20 cellular contexts compared by ENCODE assay signal in the genomic region with DNA sequence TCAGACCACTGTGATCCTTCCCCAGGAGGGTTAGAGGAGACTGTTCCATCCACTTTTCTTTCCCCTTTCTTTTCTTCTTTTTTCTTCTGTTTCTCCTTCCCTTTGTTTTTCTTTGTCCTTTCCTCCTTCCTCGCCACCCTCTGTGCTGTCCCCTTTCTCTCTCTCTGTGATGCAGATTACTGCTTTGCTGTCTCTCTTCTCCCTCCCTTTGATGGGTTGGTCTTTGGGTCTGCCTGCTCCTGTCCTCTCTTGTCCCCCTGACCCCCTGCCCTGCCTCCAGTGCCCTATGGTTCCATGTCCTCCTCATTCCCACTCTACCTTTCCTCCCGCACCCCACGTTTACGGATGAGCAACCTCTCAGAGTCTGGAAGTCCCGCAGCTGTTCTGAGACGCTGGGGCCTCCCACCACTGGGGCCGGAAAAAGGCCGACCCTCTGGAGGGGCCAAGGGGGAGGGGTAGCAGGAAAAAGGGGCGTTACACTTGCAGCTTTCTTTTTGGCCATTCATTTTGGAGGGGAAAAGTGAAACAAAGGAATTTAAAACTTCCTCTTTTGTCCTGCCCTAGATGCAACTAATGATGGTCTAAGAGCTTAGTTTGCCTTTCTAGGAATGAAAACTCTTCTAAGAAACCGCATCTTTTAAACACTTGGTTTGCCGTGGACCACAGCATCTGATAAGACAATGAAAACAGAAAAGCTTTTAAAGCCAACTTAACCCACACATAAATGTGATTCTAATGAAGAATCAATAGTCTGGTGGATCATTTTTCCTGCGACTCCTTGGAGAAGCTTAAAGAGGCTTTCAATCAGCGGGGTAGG. TPM values are rescaled to one million over a fixed set of nuclear protein-coding genes. Genes with fewer than 3 reads are reported as not detected.
A peak's percentile ranks its signal among the peaks of the same experiment; 100 is the strongest.
DNase-seq lines count a peak whose midpoint lies in the region; ATAC-seq, FAIRE-seq and TF ChIP-seq lines count a peak whose summit lies in the region.
"Had no signal": no experiment of that assay in that cellular context is flagged by ENCODE, and none has a peak within 500 bp of the region (broad histone marks: within the 10 kb centered on the region; RNA-seq: fewer than 3 reads in every experiment).

No MANE protein-coding gene starts in this region.

- H3K4ac ChIP-seq in H1 (replicated peaks; ENCODE audit: insufficient read length, low read depth, low read length): no peak overlapping the region

- H3K9ac ChIP-seq in H1 (replicated peaks in 1 of 4; ENCODE audit: extremely low read depth in 1 of 4, low read depth in 3 of 4, low read length in 3 of 4): no peak overlapping the region; a peak in 1 of 7 replicates
- H3K9ac ChIP-seq in neural progenitor cell: no peak overlapping the region

- peaks cover 3% of the 10 kb centered on the region for H3K27me3 Mint-ChIP-seq in neural progenitor cell (ENCODE audit: insufficient read depth, low read depth)
- H3K27me3 Mint-ChIP-seq in stimulated activated naive B cell treated with anti-CD40 and anti-IgM and Interleukin-4, amounts not matched to agents 10 μg/mL and 1 μg/mL and 100 μg/mL, for 72 hours: peaks cover 15 to 20% of the 10 kb centered on the region in 2 donors

- peak overlapping the region; percentile 52; the same call in 1 of the 2 replicates for H2BK5ac ChIP-seq in H1 (ENCODE audit: low read depth, low read length)

- no peak overlapping the region for H3K14ac ChIP-seq in H1 (ENCODE audit: insufficient read length)

- H3K9me3 ChIP-seq in OCI-LY7 (ENCODE audit: low read length) (no peaks in the 10 kb centered on the region), H1 (ENCODE audit: insufficient read depth in 2 of 2, low read depth in 1 of 2, low read length in 1 of 2) (no peaks in the 10 kb centered on the region), neural progenitor cell (ENCODE audit: low read depth) (peaks cover 5% of the 10 kb centered on the region)
- H3K9me3 ChIP-seq: adrenal gland, sigmoid colon, tibial artery had no signal

- CTCF ChIA-PET in OCI-LY7 (lab: Charles Lee; ENCODE audit: unreplicated experiment) (no interaction called here), H1 (lab: Charles Lee; ENCODE audit: partially characterized antibody) (interaction anchor here (1.0 kb wide), 1 partner anchor 10 kb away, joined by 3 read pairs; no protein-coding TSS in a partner anchor)

- H3K23me2 ChIP-seq in H1 (ENCODE audit: low read depth, low read length): peaks cover 2% of the 10 kb centered on the region; the same call in 1 of the 2 replicates

- TF ChIP-seq CTCF in OCI-LY7 (conservative IDR thresholded peaks at IDR 0.05; ENCODE audit: low read length): no peak
- no peak for TF ChIP-seq CTCF in H1 (IDR thresholded peaks at IDR 0.05; ENCODE audit: control extremely low read depth in 1 of 3, insufficient read depth in 1 of 3, low read depth in 1 of 3, low read length in 3 of 3)
- no peak for TF ChIP-seq CTCF in neural progenitor cell (IDR thresholded peaks at IDR 0.05)

- no peak for TF ChIP-seq RAD21 in H1 (IDR thresholded peaks at IDR 0.05 in 1 of 2, conservative IDR thresholded peaks at IDR 0.05 in 1 of 2; ENCODE audit: low read depth in 2 of 2, low read length in 2 of 2)

- H3K79me2 ChIP-seq in OCI-LY7 (ENCODE audit: insufficient read depth, low read depth, low read length) (no peaks in the 10 kb centered on the region), H1 (ENCODE audit: control insufficient read depth in 1 of 2, insufficient read depth in 2 of 2, low read length in 2 of 2) (no peaks in the 10 kb centered on the region), neural progenitor cell (ENCODE audit: low read depth) (no peaks in the 10 kb centered on the region)

- peaks cover 16% of the 10 kb centered on the region for H3F3A ChIP-seq in neural progenitor cell (ENCODE audit: low read depth)

- peak overlapping the region; percentile 63 for H3K4me3 Mint-ChIP-seq in neural progenitor cell
- H3K4me3 Mint-ChIP-seq in stimulated activated naive B cell treated with anti-CD40 and anti-IgM and Interleukin-4, amounts not matched to agents 10 μg/mL and 1 μg/mL and 100 μg/mL, for 72 hours: no peak overlapping the region
- H3K4me3 Mint-ChIP-seq: CD4-positive, CD25-positive, alpha-beta regulatory T cell had no signal

- peaks cover 10% of the 10 kb centered on the region for H3K4me1 Mint-ChIP-seq in neural progenitor cell
- no peaks in the 10 kb centered on the region for H3K4me1 Mint-ChIP-seq in stimulated activated naive B cell treated with anti-CD40 and anti-IgM and Interleukin-4, amounts not matched to agents 10 μg/mL and 1 μg/mL and 100 μg/mL, for 72 hours

- H3K79me1 ChIP-seq in H1 (ENCODE audit: low read depth, low read length): no peaks in the 10 kb centered on the region

- POLR2A ChIA-PET in OCI-LY7 (lab: Charles Lee) (interaction anchor here (1.2 kb wide), 1 partner anchor 26 kb away, joined by 3 read pairs; no protein-coding TSS in a partner anchor), H1 (lab: Charles Lee; ENCODE audit: partially characterized antibody) (interaction anchor here (0.7 to 0.8 kb wide), 2 partner anchors 10 to 112 kb away, joined by 3 read pairs; no protein-coding TSS in a partner anchor)

- H2BK120ac ChIP-seq in H1 (replicated peaks; ENCODE audit: low read depth, low read length): no peak overlapping the region

- no peak for TF ChIP-seq EP300 in H1 (IDR thresholded peaks at IDR 0.05; ENCODE audit: borderline replicate concordance in 1 of 2, low read depth in 2 of 2, low read length in 2 of 2)

- no peaks in the 10 kb centered on the region for H3K4me1 ChIP-seq in OCI-LY7 (ENCODE audit: insufficient read depth, low read length, poor library complexity, severe bottlenecking)
- peaks cover 0 to 6% (median 2%) of the 10 kb centered on the region in 4 experiments; a peak in 3 of 7 replicates for H3K4me1 ChIP-seq in H1 (replicated peaks in 1 of 4; ENCODE audit: control insufficient read depth in 3 of 4, insufficient read depth in 4 of 4, low read length in 3 of 4)
- H3K4me1 ChIP-seq in neural progenitor cell: peaks cover 5% of the 10 kb centered on the region
- H3K4me1 ChIP-seq: adrenal gland, sigmoid colon, tibial artery had no signal

- peak; percentile 86 for FAIRE-seq in H1 (lab: Jason Lieb, UNC)
- FAIRE-seq: GM12891 had no signal

- no TSS peak for BruUV-seq in OCI-LY7 (replicated peaks; lab: Mats Ljungman, UMichigan)

- no peak for ATAC-seq in stimulated activated naive B cell treated with anti-CD40 and anti-IgM and Interleukin-4, amounts not matched to agents 10 μg/mL and 1 μg/mL and 100 μg/mL, for 72 hours (replicated peaks)
- ATAC-seq: left colon; naive thymus-derived CD8-positive, alpha-beta T cell had no signal

- H3K27me3 ChIP-seq in H1 (replicated peaks in 1 of 4; ENCODE audit: control insufficient read depth in 3 of 4, extremely low read depth in 1 of 4, insufficient read depth in 3 of 4, low read length in 3 of 4): no peaks in the 10 kb centered on the region
- H3K27me3 ChIP-seq in neural progenitor cell: no peaks in the 10 kb centered on the region
- H3K27me3 ChIP-seq: adrenal gland, sigmoid colon, tibial artery had no signal

- H3K4me3 ChIP-seq in OCI-LY7 (ENCODE audit: low read depth, low read length, poor library complexity, severe bottlenecking): no peak overlapping the region
- H3K4me3 ChIP-seq in H1 (ENCODE audit: extremely low read depth in 1 of 4, insufficient read depth in 2 of 4, low read depth in 3 of 4, low read length in 4 of 4): peak overlapping the region in 1 of 4 experiments; percentile 43; a peak in 3 of 8 replicates
- peak overlapping the region; percentile 10 for H3K4me3 ChIP-seq in neural progenitor cell
- H3K4me3 ChIP-seq: adrenal gland, sigmoid colon, tibial artery had no signal

- H3K9me2 ChIP-seq in OCI-LY7 (ENCODE audit: insufficient read depth, low read length): no peaks in the 10 kb centered on the region

- H3K56ac ChIP-seq in H1 (replicated peaks; ENCODE audit: insufficient read length, low read depth, low read length): no peak overlapping the region

- H4K91ac ChIP-seq in H1 (replicated peaks; ENCODE audit: insufficient read length, low read length): no peak overlapping the region

- TF ChIP-seq POLR2A in H1 (IDR thresholded peaks at IDR 0.05; ENCODE audit: control extremely low read depth in 1 of 2, low read depth in 2 of 2, low read length in 2 of 2): no peak

- H2BK15ac ChIP-seq in H1 (ENCODE audit: low read length): no peak overlapping the region

- WGBS in H1 (ENCODE audit: extremely low coverage in 1 of 2, insufficient coverage in 1 of 2, insufficient read length in 1 of 2, insufficient replicate concordance in 2 of 2, low coverage in 1 of 2, low lambda C conversion rate in 2 of 2, missing lambda C conversion rate in 1 of 2), 2 experiments: 36 to 100% methylated on average over 1 to 10 of the region's 13 CpGs

- no peak overlapping the region for H3K4me2 ChIP-seq in OCI-LY7 (ENCODE audit: low read length)
- H3K4me2 ChIP-seq in H1 (ENCODE audit: insufficient read depth in 1 of 2, low read depth in 2 of 2, low read length in 2 of 2): peak overlapping the region; percentile 63 to 64
- peak overlapping the region; percentile 54 for H3K4me2 ChIP-seq in neural progenitor cell

- peak overlapping the region; percentile 87 for H3K27ac Mint-ChIP-seq in neural progenitor cell
- no peak overlapping the region for H3K27ac Mint-ChIP-seq in stimulated activated naive B cell treated with anti-CD40 and anti-IgM and Interleukin-4, amounts not matched to agents 10 μg/mL and 1 μg/mL and 100 μg/mL, for 72 hours
- H3K27ac Mint-ChIP-seq: CD4-positive, CD25-positive, alpha-beta regulatory T cell had no signal

- H3K9me3 Mint-ChIP-seq in neural progenitor cell: peaks cover 5% of the 10 kb centered on the region
- no peaks in the 10 kb centered on the region for H3K9me3 Mint-ChIP-seq in stimulated activated naive B cell treated with anti-CD40 and anti-IgM and Interleukin-4, amounts not matched to agents 10 μg/mL and 1 μg/mL and 100 μg/mL, for 72 hours
- H3K9me3 Mint-ChIP-seq: naive thymus-derived CD8-positive, alpha-beta T cell had no signal

- H4K8ac ChIP-seq in H1 (ENCODE audit: extremely low read depth, insufficient read depth, low read length): peak overlapping the region; percentile 65

- H3K36me3 Mint-ChIP-seq in neural progenitor cell: no peaks in the 10 kb centered on the region
- no peaks in the 10 kb centered on the region for H3K36me3 Mint-ChIP-seq in stimulated activated naive B cell treated with anti-CD40 and anti-IgM and Interleukin-4, amounts not matched to agents 10 μg/mL and 1 μg/mL and 100 μg/mL, for 72 hours
- H3K36me3 Mint-ChIP-seq: CD4-positive, CD25-positive, alpha-beta regulatory T cell had no signal

- no peak overlapping the region for H3K23ac ChIP-seq in H1 (ENCODE audit: insufficient read length)

- no peak overlapping the region for H2BK12ac ChIP-seq in H1 (ENCODE audit: low read depth, low read length)

- no peaks in the 10 kb centered on the region for H4K20me1 ChIP-seq in OCI-LY7 (ENCODE audit: insufficient read depth, low read length)
- H4K20me1 ChIP-seq in H1 (replicated peaks in 1 of 2; ENCODE audit: control insufficient read depth in 1 of 2, insufficient read depth in 2 of 2, low read length in 2 of 2): no peaks in the 10 kb centered on the region
- H4K20me1 ChIP-seq in neural progenitor cell (ENCODE audit: low read depth): no peaks in the 10 kb centered on the region

- peak; percentile 1 for DNase-seq in DMS79 (lab: John Stamatoyannopoulos, UW)
- no peak for DNase-seq in DMS79 treated with DMSO at 0.1 percent for 48 hours (lab: John Stamatoyannopoulos, UW)
- peak; percentile 6 for DNase-seq in OCI-LY7 (ENCODE audit: low spot score)
- DNase-seq in H1 (ENCODE audit: low read depth in 1 of 2, low spot score in 2 of 2): peak in 1 of 2 experiments; percentile 55
- peak; percentile 51 for DNase-seq in neural progenitor cell (ENCODE audit: low spot score)
- no peak for DNase-seq in hippocampal formation (lab: John Stamatoyannopoulos, UW)
- DNase-seq in stimulated activated naive B cell treated with anti-CD40 and anti-IgM and Interleukin-4, amounts not matched to agents 10 μg/mL and 1 μg/mL and 100 μg/mL, for 72 hours: no peak
- no peak for DNase-seq in DMS 273 treated with DMSO at 0.1 percent for 48 hours (lab: John Stamatoyannopoulos, UW)
- DNase-seq: adrenal gland; CD4-positive, CD25-positive, alpha-beta regulatory T cell; left colon; naive thymus-derived CD8-positive, alpha-beta T cell; NCI-H1417 treated with DMSO at 0.1 percent for 48 hours; NCI-H345; sigmoid colon; stimulated activated CD4-positive, alpha-beta T cell treated with anti-CD3 and anti-CD28 coated beads, Interleukin-2, amount 100 ng/mL, for 48 hours; tibial artery had no signal

- no peak overlapping the region for H2AK5ac ChIP-seq in H1 (ENCODE audit: low read depth, low read length)

- intact Hi-C loops in OCI-LY7 (cut with micrococcal nuclease; ENCODE audit: unreplicated experiment): no loop called here

- H2BK20ac ChIP-seq in H1 (ENCODE audit: low read length): no peak overlapping the region

- H3K36me3 ChIP-seq in OCI-LY7 (ENCODE audit: insufficient read depth, low read length) (no peaks in the 10 kb centered on the region), H1 (ENCODE audit: control insufficient read depth in 2 of 4, insufficient read depth in 4 of 4, low read length in 3 of 4) (no peaks in the 10 kb centered on the region), neural progenitor cell (no peaks in the 10 kb centered on the region)
- H3K36me3 ChIP-seq: adrenal gland, sigmoid colon, tibial artery had no signal

- no peak overlapping the region for H3K18ac ChIP-seq in H1 (ENCODE audit: extremely low read depth, low read length)

- no peak overlapping the region for H2AFZ ChIP-seq in OCI-LY7 (ENCODE audit: low read length)
- no peak overlapping the region for H2AFZ ChIP-seq in H1 (ENCODE audit: low read length)
- no peak overlapping the region for H2AFZ ChIP-seq in neural progenitor cell (replicated peaks)

- H3K27ac ChIP-seq in OCI-LY7 (ENCODE audit: low read depth, low read length, poor library complexity, severe bottlenecking) (no peak overlapping the region), H1 (ENCODE audit: low read depth, low read length) (no peak overlapping the region), neural progenitor cell (no peak overlapping the region)
- H3K27ac ChIP-seq: 22Rv1, adrenal gland, epithelial cell of prostate, sigmoid colon, tibial artery had no signal

- H4K5ac ChIP-seq in H1 (ENCODE audit: insufficient read length, low read depth, low read length): no peak overlapping the region

RNA-seq across cellular contexts. Expression of a gene that starts 24.5 kb away (rescaled TPM):
- total RNA-seq in OCI-LY7 (2014; rRNA removed; shearing (Covaris generic)): 14.6 and 19.8 TPM in 2 replicates
- total RNA-seq in OCI-LY7 (2022): 29.3 and 30.7 TPM in 2 replicates
- total RNA-seq in H1 (2021; fragmentation: NEBNext Ultra II Directional; extraction: Animal tissue kit (Norgen Biotek cat#: 25700)): 44.2 and 49.4 TPM in 2 replicates
- polyA plus RNA-seq in H1 (2011; rRNA removed): 15.1 and 18.0 TPM in 2 replicates
- polyA plus RNA-seq in H1 (2011; cell fraction: cytosol; rRNA removed): 34.5 TPM
- 11.3 TPM for polyA plus RNA-seq in H1 (2011; cell fraction: nucleus; rRNA removed)
- polyA plus RNA-seq in H1 (2012, experiment 1 of 2): 57.5 to 67.9 TPM (median 63.7 TPM) in 4 replicates
- 30.4 TPM for polyA plus RNA-seq in H1 (2012, experiment 2 of 2)
- 35.2 TPM for polyA plus RNA-seq in H1 (2013, experiment 1 of 2)
- polyA plus RNA-seq in H1 (2013, experiment 2 of 2): 34.4 TPM
- polyA minus RNA-seq in H1 (2011; rRNA and poly(A)+ RNA removed): 5.2 and 5.5 TPM in 2 replicates
- 6.8 TPM for polyA minus RNA-seq in H1 (2011; cell fraction: cytosol; rRNA and poly(A)+ RNA removed)
- 4.1 TPM for polyA minus RNA-seq in H1 (2011; cell fraction: nucleus; rRNA and poly(A)+ RNA removed)
- 13.3 and 15.8 TPM in 2 replicates for total RNA-seq in neural progenitor cell (ENCODE audit: low replicate concordance)

RNA-seq across cellular contexts. Expression of a gene that starts 57.9 kb away (rescaled TPM):
- not detected in 2 replicates for total RNA-seq in OCI-LY7 (2014; rRNA removed; shearing (Covaris generic))
- total RNA-seq in OCI-LY7 (2022) (0.17 TPM in 1 of 2 replicates, not detected in the other), neural progenitor cell (ENCODE audit: low replicate concordance) (36.1 and 50.2 TPM in 2 replicates)
- 37.1 and 37.5 TPM in 2 replicates for total RNA-seq in H1 (2021; fragmentation: NEBNext Ultra II Directional; extraction: Animal tissue kit (Norgen Biotek cat#: 25700))
- 3.7 and 5.5 TPM in 2 replicates for polyA plus RNA-seq in H1 (2011; rRNA removed)
- polyA plus RNA-seq in H1 (2011; cell fraction: cytosol; rRNA removed): 6.7 TPM
- polyA plus RNA-seq in H1 (2011; cell fraction: nucleus; rRNA removed): 4.0 TPM
- polyA plus RNA-seq in H1 (2012, experiment 1 of 2): 3.9 to 7.4 TPM (median 4.9 TPM) in 4 replicates
- 0.47 TPM for polyA plus RNA-seq in H1 (2012, experiment 2 of 2)
- polyA plus RNA-seq in H1 (2013, experiment 1 of 2): 5.3 TPM
- 5.6 TPM for polyA plus RNA-seq in H1 (2013, experiment 2 of 2)
- 40.6 and 64.0 TPM in 2 replicates for polyA minus RNA-seq in H1 (2011; rRNA and poly(A)+ RNA removed)
- 22.8 TPM for polyA minus RNA-seq in H1 (2011; cell fraction: cytosol; rRNA and poly(A)+ RNA removed)
- 29.9 TPM for polyA minus RNA-seq in H1 (2011; cell fraction: nucleus; rRNA and poly(A)+ RNA removed)
- total RNA-seq: CD4-positive, CD25-positive, alpha-beta regulatory T cell had no signal

Comparison
In these comparisons a context has a peak if more than half of its experiments do, and no peak if none do; other contexts are left out.
1. DNase-seq: peak in DMS79 (single experiment), OCI-LY7 (single experiment) and neural progenitor cell (single experiment); none in DMS79 treated with DMSO at 0.1 percent for 48 hours (single experiment), hippocampal formation (0 of 2), stimulated activated naive B cell treated with anti-CD40 and anti-IgM and Interleukin-4, amounts not matched to agents 10 μg/mL and 1 μg/mL and 100 μg/mL, for 72 hours (single experiment) and DMS 273 treated with DMSO at 0.1 percent for 48 hours (single experiment).
2. RNA of a gene that starts 57.9 kb away (total RNA-seq): 36.1 to 50.2 TPM in neural progenitor cell and 37.1 to 37.5 TPM in H1; 0.17 TPM in OCI-LY7; every median in the first group is over 10 times any median in the second.